Comparison of ENCODE assay signal across 11 cellular contexts in the genomic region with DNA sequence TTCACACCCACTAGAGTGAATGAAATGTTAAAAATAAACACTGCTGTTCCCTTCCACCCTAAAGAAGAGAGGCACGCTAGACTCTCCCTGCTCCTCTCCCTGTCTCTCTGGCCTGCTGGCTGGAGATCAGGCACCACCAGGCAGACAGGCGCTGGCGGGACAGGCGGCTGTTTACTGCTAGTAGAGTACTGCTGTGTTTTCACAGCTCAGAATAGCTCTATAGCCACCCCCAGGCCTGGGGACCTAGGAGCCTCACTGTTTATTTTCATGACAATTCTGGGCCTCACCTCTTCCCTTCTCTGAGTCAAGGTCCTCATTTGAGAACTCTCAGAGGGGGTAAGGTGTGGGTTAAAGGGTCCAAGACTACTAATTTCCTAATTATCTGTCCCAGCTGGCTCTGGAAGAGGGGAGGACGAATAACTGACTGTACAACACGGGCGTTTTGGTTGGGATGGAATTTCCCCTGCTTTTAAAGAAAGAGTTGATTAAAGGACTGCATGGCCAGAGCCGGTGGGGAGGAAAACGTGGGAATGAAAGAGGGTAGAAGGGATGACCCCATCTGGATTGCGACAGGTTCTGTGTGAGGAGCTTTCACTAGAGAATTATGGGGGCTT. TPM values are rescaled to one million over a fixed set of nuclear protein-coding genes. Genes with fewer than 3 reads are reported as not detected.
DNase-seq lines count a peak whose midpoint lies in the region; FAIRE-seq and TF ChIP-seq lines count a peak whose summit lies in the region.
"Had no signal": no experiment of that assay in that cellular context is flagged by ENCODE, and none has a peak within 500 bp of the region (broad histone marks: within the 10 kb centered on the region; RNA-seq: fewer than 3 reads in every experiment).

No MANE protein-coding gene starts in this region.

- H3K9me3 ChIP-seq in astrocyte (ENCODE audit: insufficient read depth, low read depth, low read length) = no peaks in the 10 kb centered on the region

- H3K27ac ChIP-seq in astrocyte (ENCODE audit: low read depth, low read length) = no peak overlapping the region

- peak overlapping the region; percentile 71 for H2AFZ ChIP-seq in astrocyte (ENCODE audit: low read depth, low read length)

- H3K27me3 ChIP-seq in astrocyte (ENCODE audit: insufficient read depth, low read length) = no peaks in the 10 kb centered on the region

- H3K79me2 ChIP-seq in astrocyte (ENCODE audit: insufficient read depth, low read length) = no peaks in the 10 kb centered on the region

- H3K27me3 Mint-ChIP-seq in astrocyte (ENCODE audit: low read depth, unreplicated experiment) = peaks cover 5% of the 10 kb centered on the region
- H3K27me3 Mint-ChIP-seq in progenitor cell of endocrine pancreas = no peaks in the 10 kb centered on the region
- H3K27me3 Mint-ChIP-seq in HFFc6 (ENCODE audit: insufficient read depth) = peaks cover 27% of the 10 kb centered on the region

- H3K36me3 ChIP-seq in astrocyte (ENCODE audit: insufficient read depth, low read length) = no peaks in the 10 kb centered on the region

- H4K20me1 ChIP-seq in astrocyte (ENCODE audit: insufficient read depth, low read length) = no peaks in the 10 kb centered on the region

- in situ Hi-C loops in Caki2 (cut with HindIII; ENCODE audit: low pct_unique_long_range_greater_than_20kb, low sequenced_read_pairs) = no loop called here

- H3K4me3 ChIP-seq in astrocyte (ENCODE audit: insufficient read depth, low read depth, low read length) = no peak overlapping the region

- H3K4me1 Mint-ChIP-seq in astrocyte (ENCODE audit: low read depth, unreplicated experiment) (peaks cover 21% of the 10 kb centered on the region), progenitor cell of endocrine pancreas (ENCODE audit: low read depth) (peaks cover 28% of the 10 kb centered on the region), HFFc6 (ENCODE audit: low read depth) (peaks cover 32% of the 10 kb centered on the region)
- H3K4me1 Mint-ChIP-seq: activated naive CD4-positive, alpha-beta T cell treated with anti-CD3 and anti-CD28 coated beads, Interleukin-2, amount 50 U/mL, for 24 hours had no signal

- DNase-seq in Caki2 (ENCODE audit: low read depth) (peak; percentile 18), astrocyte (ENCODE audit: low read depth) (no peak), iris pigment epithelial cell (ENCODE audit: low read depth) (peak; percentile 50), progenitor cell of endocrine pancreas (ENCODE audit: low spot score, unreplicated experiment) (no peak), HFFc6 (no peak), T-helper 9 cell (no peak), SKM-1 (lab: John Stamatoyannopoulos, UW; ENCODE audit: unreplicated experiment) (no peak)
- no peak for DNase-seq in activated naive CD4-positive, alpha-beta T cell treated with anti-CD3 and anti-CD28 coated beads, Interleukin-2, amount 50 U/mL, for 16 hours
- DNase-seq: NCI-H2029 treated with DMSO at 0.1 percent for 48 hours had no signal

- peak overlapping the region; percentile 28 for H3K4me2 ChIP-seq in astrocyte (ENCODE audit: low read length)

- no peaks in the 10 kb centered on the region for H3K9me3 Mint-ChIP-seq in astrocyte (ENCODE audit: unreplicated experiment)
- no peaks in the 10 kb centered on the region for H3K9me3 Mint-ChIP-seq in progenitor cell of endocrine pancreas (ENCODE audit: low read depth)
- H3K9me3 Mint-ChIP-seq in HFFc6 = no peaks in the 10 kb centered on the region
- H3K9me3 Mint-ChIP-seq: activated naive CD4-positive, alpha-beta T cell treated with anti-CD3 and anti-CD28 coated beads, Interleukin-2, amount 50 U/mL, for 24 hours had no signal

- H3K4me1 ChIP-seq in astrocyte (ENCODE audit: insufficient read depth, low read length) = no peaks in the 10 kb centered on the region

- TF ChIP-seq CTCF in astrocyte (IDR thresholded peaks at IDR 0.05; ENCODE audit: insufficient read depth, low read depth, low read length) (no peak), progenitor cell of endocrine pancreas (IDR thresholded peaks at IDR 0.05; ENCODE audit: unreplicated experiment) (no peak), HFFc6 (IDR thresholded peaks at IDR 0.05) (no peak)

- H3K9ac ChIP-seq in astrocyte (ENCODE audit: low read length) = no peak overlapping the region

- H3K4me3 Mint-ChIP-seq in astrocyte (ENCODE audit: unreplicated experiment) (peak overlapping the region; percentile 61), progenitor cell of endocrine pancreas (ENCODE audit: low read depth) (no peak overlapping the region), HFFc6 (no peak overlapping the region)
- H3K4me3 Mint-ChIP-seq: activated naive CD4-positive, alpha-beta T cell treated with anti-CD3 and anti-CD28 coated beads, Interleukin-2, amount 50 U/mL, for 24 hours had no signal

- H3K36me3 Mint-ChIP-seq in astrocyte (ENCODE audit: low read depth, unreplicated experiment) (no peaks in the 10 kb centered on the region), progenitor cell of endocrine pancreas (ENCODE audit: insufficient read depth) (no peaks in the 10 kb centered on the region), HFFc6 (ENCODE audit: low read depth) (no peaks in the 10 kb centered on the region)
- H3K36me3 Mint-ChIP-seq: activated naive CD4-positive, alpha-beta T cell treated with anti-CD3 and anti-CD28 coated beads, Interleukin-2, amount 50 U/mL, for 24 hours had no signal

- H3K27ac Mint-ChIP-seq in astrocyte (ENCODE audit: unreplicated experiment) = peak overlapping the region; percentile 82
- peak overlapping the region; percentile 11 for H3K27ac Mint-ChIP-seq in progenitor cell of endocrine pancreas
- H3K27ac Mint-ChIP-seq in HFFc6 = no peak overlapping the region
- H3K27ac Mint-ChIP-seq: activated naive CD4-positive, alpha-beta T cell treated with anti-CD3 and anti-CD28 coated beads, Interleukin-2, amount 50 U/mL, for 24 hours had no signal

- FAIRE-seq in astrocyte (lab: Jason Lieb, UNC) = no peak

RNA-seq across cellular contexts. Expression of a gene that starts 9.0 kb away (rescaled TPM):
- total RNA-seq in Caki2 (2014; rRNA removed; shearing (Covaris generic); ENCODE audit: low replicate concordance) = not detected in 2 replicates
- not detected in 2 replicates for total RNA-seq in astrocyte
- not detected in 2 replicates for total RNA-seq in progenitor cell of endocrine pancreas
- not detected for total RNA-seq in HFFc6 (2021; fragmentation: NEBNext Ultra II Directional; extraction: Animal tissue kit (Norgen Biotek cat#: 25700))
- total RNA-seq: fibroblast of villous mesenchyme had no signal

RNA-seq across cellular contexts. Expression of a gene that starts 40.6 kb away (rescaled TPM):
- 0.17 TPM in 1 of 2 replicates, not detected in the other for total RNA-seq in Caki2 (2014; rRNA removed; shearing (Covaris generic); ENCODE audit: low replicate concordance)
- 1.1 and 1.5 TPM in 2 replicates for total RNA-seq in astrocyte
- total RNA-seq in progenitor cell of endocrine pancreas = 1.2 and 2.6 TPM in 2 replicates
- total RNA-seq in HFFc6 (2021; fragmentation: NEBNext Ultra II Directional; extraction: Animal tissue kit (Norgen Biotek cat#: 25700)) = under 1 TPM in 4 of 6 experiments, not detected in 2; 0.05 to 0.14 (median 0.06) TPM

RNA-seq across cellular contexts. Expression of a gene that starts 47.3 kb away (rescaled TPM):
- 0.38 TPM in 1 of 2 replicates, not detected in the other for total RNA-seq in Caki2 (2014; rRNA removed; shearing (Covaris generic); ENCODE audit: low replicate concordance)
- total RNA-seq in astrocyte (4.1 and 5.0 TPM in 2 replicates), progenitor cell of endocrine pancreas (4.1 and 4.3 TPM in 2 replicates)
- under 1 TPM; 0.20 to 0.78 (median 0.41) TPM for total RNA-seq in HFFc6 (2021; fragmentation: NEBNext Ultra II Directional; extraction: Animal tissue kit (Norgen Biotek cat#: 25700))

RNA-seq across cellular contexts. Expression of a gene that starts 58.4 kb away (rescaled TPM):
- total RNA-seq in Caki2 (2014; rRNA removed; shearing (Covaris generic); ENCODE audit: low replicate concordance) = 61.1 and 83.1 TPM in 2 replicates
- total RNA-seq in astrocyte (131 and 152 TPM in 2 replicates), progenitor cell of endocrine pancreas (121 and 129 TPM in 2 replicates)
- total RNA-seq in HFFc6 (2021; fragmentation: NEBNext Ultra II Directional; extraction: Animal tissue kit (Norgen Biotek cat#: 25700)) = 100 to 1,000 TPM; 153 to 184 (median 162) TPM

Comparison
In these comparisons a context has a peak if more than half of its experiments do, and no peak if none do; other contexts are left out.
1. DNase-seq: peak in Caki2 (single experiment) and iris pigment epithelial cell (single experiment); none in astrocyte (single experiment), progenitor cell of endocrine pancreas (single experiment), HFFc6 (single experiment), T-helper 9 cell (single experiment), activated naive CD4-positive, alpha-beta T cell treated with anti-CD3 and anti-CD28 coated beads, Interleukin-2, amount 50 U/mL, for 16 hours (single experiment) and SKM-1 (single experiment).